Comparison of ENCODE assay signal across 7 cellular contexts in the genomic region with DNA sequence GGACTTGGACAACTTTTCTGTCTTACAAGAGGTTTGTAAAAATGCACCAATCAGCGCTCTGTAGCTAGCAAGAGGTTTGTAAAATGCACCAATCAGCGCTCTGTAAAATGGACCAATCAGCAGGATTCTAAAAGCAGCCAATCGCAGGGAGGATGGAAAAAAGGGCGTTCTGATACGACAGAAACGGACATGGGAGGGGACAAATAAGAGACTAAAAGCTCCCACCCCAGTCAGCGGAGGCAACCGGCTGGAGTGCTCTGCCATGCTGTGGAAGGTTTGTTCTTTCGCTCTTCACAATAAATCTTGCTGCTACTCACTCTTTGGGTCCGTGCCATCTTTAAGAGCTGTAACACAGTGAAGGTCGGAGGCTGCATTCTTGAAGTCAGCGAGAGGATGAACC. TPM values are rescaled to one million over a fixed set of nuclear protein-coding genes. Genes with fewer than 3 reads are reported as not detected.
DNase-seq lines count a peak whose midpoint lies in the region; ATAC-seq, FAIRE-seq and TF ChIP-seq lines count a peak whose summit lies in the region.
"Not testable (repeated sequence)": the region's sequence is repeated elsewhere in the genome, so short reads cannot be mapped to it uniquely, and the experiment has no call there.

No MANE protein-coding gene starts in this region.

- not testable (repeated sequence) for H3K27me3 Mint-ChIP-seq in T-helper 17 cell; activated naive CD4-positive, alpha-beta T cell treated with anti-CD3 and anti-CD28 coated beads, Interleukin-2, amount 10 ng/mL, durations not matched to agents 7 days and 5 days; progenitor cell of endocrine pancreas

- not testable (repeated sequence) for H3K4me1 ChIP-seq in ES-I3 (ENCODE audit: insufficient read depth, low read length)
- H3K4me1 ChIP-seq in ectodermal cell (ENCODE audit: control insufficient read depth, insufficient read depth, low read length) (peaks cover 14% of the 10 kb centered on the region), HepG2 (ENCODE audit: insufficient read depth, low read length) (peaks cover 25% of the 10 kb centered on the region)

- H3K9me3 Mint-ChIP-seq in activated naive CD4-positive, alpha-beta T cell treated with anti-CD3 and anti-CD28 coated beads, Interleukin-2, amount 10 ng/mL, durations not matched to agents 7 days and 5 days; progenitor cell of endocrine pancreas (ENCODE audit: low read depth): not testable (repeated sequence)

- not testable (repeated sequence) for H3K36me3 Mint-ChIP-seq in T-helper 17 cell (ENCODE audit: low read depth)
- peaks cover 31% of the 10 kb centered on the region for H3K36me3 Mint-ChIP-seq in activated naive CD4-positive, alpha-beta T cell treated with anti-CD3 and anti-CD28 coated beads, Interleukin-2, amount 10 ng/mL, durations not matched to agents 7 days and 5 days
- H3K36me3 Mint-ChIP-seq in progenitor cell of endocrine pancreas (ENCODE audit: insufficient read depth), result peaks cover 11% of the 10 kb centered on the region

- in situ Hi-C loops in HepG2 (cut with HindIII; ENCODE audit: extremely low pct_ligation_motif_present, low pct_unique_long_range_greater_than_20kb), result not testable (repeated sequence)

- peaks cover 27% of the 10 kb centered on the region for H3K4me1 Mint-ChIP-seq in T-helper 17 cell
- peaks cover 32% of the 10 kb centered on the region for H3K4me1 Mint-ChIP-seq in activated naive CD4-positive, alpha-beta T cell treated with anti-CD3 and anti-CD28 coated beads, Interleukin-2, amount 10 ng/mL, durations not matched to agents 7 days and 5 days
- peaks cover 28% of the 10 kb centered on the region for H3K4me1 Mint-ChIP-seq in progenitor cell of endocrine pancreas (ENCODE audit: low read depth)

- not testable (repeated sequence) for FAIRE-seq in HepG2 (lab: Jason Lieb, UNC)

- peaks cover 48% of the 10 kb centered on the region for H3K79me2 ChIP-seq in HepG2 (ENCODE audit: insufficient read depth, low read length)

- POLR2A ChIA-PET in HepG2 (lab: Yijun Ruan, JAX), result interaction anchor here (1.3 to 4.5 kb wide), 5 partner anchors 28 to 116 kb away, joined by 3 to 31 read pairs (median 8); a partner anchor contains a TSS

- TSS peak; percentile 38 for BruUV-seq in HepG2 (replicated peaks; lab: Mats Ljungman, UMichigan)

- not testable (repeated sequence) for TF ChIP-seq CTCF in NB4 (IDR thresholded peaks at IDR 0.05; ENCODE audit: low read depth, low read length); HepG2 (CRISPR knock-in tag; IDR thresholded peaks at IDR 0.05); progenitor cell of endocrine pancreas (IDR thresholded peaks at IDR 0.05; ENCODE audit: unreplicated experiment)

- CTCF ChIA-PET in activated naive CD4-positive, alpha-beta T cell treated with anti-CD3 and anti-CD28 coated beads, Interleukin-2, amount 10 ng/mL, durations not matched to agents 7 days and 5 days (lab: Charles Lee); HepG2 (lab: Yijun Ruan, JAX; ENCODE audit: low intra/inter-chr PET ratio, low total read pairs): not testable (repeated sequence)

- not testable (repeated sequence) for H3K9me3 ChIP-seq in ES-I3 (ENCODE audit: control insufficient read depth, insufficient read depth, low read length); T-helper 17 cell (ENCODE audit: control insufficient read depth, low read length, poor library complexity, severe bottlenecking); ectodermal cell (ENCODE audit: control insufficient read depth, low read length); HepG2 (ENCODE audit: low read length)

- H3K4me3 Mint-ChIP-seq in T-helper 17 cell (peak overlapping the region; percentile 100), progenitor cell of endocrine pancreas (ENCODE audit: low read depth) (peak overlapping the region; percentile 92)
- H3K4me3 Mint-ChIP-seq in activated naive CD4-positive, alpha-beta T cell treated with anti-CD3 and anti-CD28 coated beads, Interleukin-2, amount 10 ng/mL, durations not matched to agents 7 days and 5 days, result peak overlapping the region; percentile 96

- not testable (repeated sequence) for ATAC-seq in T-helper 17 cell, HepG2

- peak overlapping the region; percentile 98 for H3K4me3 ChIP-seq in NB4 (ENCODE audit: low read depth, low read length)
- peak overlapping the region; percentile 68 for H3K4me3 ChIP-seq in ectodermal cell (ENCODE audit: insufficient read depth, low read depth, low read length)
- peak overlapping the region in 1 of 3 experiments; percentile 75; a peak in 2 of 6 replicates for H3K4me3 ChIP-seq in HepG2 (replicated peaks in 1 of 3; ENCODE audit: insufficient read depth in 1 of 3, low read depth in 2 of 3, low read length in 3 of 3)

- H3K27ac Mint-ChIP-seq in T-helper 17 cell, progenitor cell of endocrine pancreas: not testable (repeated sequence)
- peak overlapping the region; percentile 100 for H3K27ac Mint-ChIP-seq in activated naive CD4-positive, alpha-beta T cell treated with anti-CD3 and anti-CD28 coated beads, Interleukin-2, amount 10 ng/mL, durations not matched to agents 7 days and 5 days

- not testable (repeated sequence) for H3K27ac ChIP-seq in ectodermal cell (ENCODE audit: insufficient read depth, low read depth, low read length, poor library complexity, severe bottlenecking); HepG2 (ENCODE audit: extremely low read length, insufficient read depth, low read length)

- peak overlapping the region; percentile 81; the same call in 1 of the 2 replicates for H3K9ac ChIP-seq in ES-I3 (ENCODE audit: low read depth, low read length)
- not testable (repeated sequence) for H3K9ac ChIP-seq in HepG2 (ENCODE audit: insufficient read depth, low read depth, low read length)

- 94 to 96% methylated on average over 12 of the region's 12 CpGs for WGBS in ectodermal cell, 2 experiments
- WGBS in HepG2 (ENCODE audit: low lambda C conversion rate), result 93% methylated on average over 12 of the region's 12 CpGs

- H3K4me2 ChIP-seq in HepG2 (ENCODE audit: low read depth, low read length), result peak overlapping the region; percentile 79

- intact Hi-C loops in HepG2 (cut with micrococcal nuclease; ENCODE audit: unreplicated experiment), result loop anchor here (5.0 kb wide), 1 partner anchor 56 kb away; a partner anchor contains a TSS

- not testable (repeated sequence) for TF ChIP-seq EP300 in HepG2 (IDR thresholded peaks at IDR 0.05; ENCODE audit: low read depth in 2 of 2, low read length in 2 of 2); HepG2 (CRISPR knock-in tag; IDR thresholded peaks at IDR 0.05; ENCODE audit: borderline replicate concordance)

- H2AFZ ChIP-seq in HepG2 (ENCODE audit: low read length), result not testable (repeated sequence)

- H4K20me1 ChIP-seq in HepG2 (ENCODE audit: insufficient read depth, low read length), result peaks cover 18% of the 10 kb centered on the region

- TF ChIP-seq POLR2A in NB4 (IDR thresholded peaks at IDR 0.05; ENCODE audit: extremely low read depth, insufficient read length); HepG2 (IDR thresholded peaks at IDR 0.05; ENCODE audit: insufficient read depth in 1 of 2, low read depth in 2 of 2, low read length in 2 of 2): not testable (repeated sequence)

- not testable (repeated sequence) for H3K36me3 ChIP-seq in ES-I3 (ENCODE audit: insufficient read depth, low read length); ectodermal cell (ENCODE audit: control insufficient read depth, insufficient read depth, low read length); HepG2 (replicated peaks in 1 of 2; ENCODE audit: control insufficient read depth in 1 of 2, insufficient read depth in 2 of 2, low read length in 2 of 2)

- TF ChIP-seq RAD21 in HepG2 (CRISPR knock-in tag; IDR thresholded peaks at IDR 0.05), result not testable (repeated sequence)

- not testable (repeated sequence) for H3K27me3 ChIP-seq in ectodermal cell (ENCODE audit: control insufficient read depth, insufficient read depth, low read length, poor library complexity, severe bottlenecking); HepG2 (ENCODE audit: control insufficient read depth in 1 of 2, insufficient read depth in 2 of 2, low read length in 2 of 2)

- peak; percentile 53 for DNase-seq in NB4 (ENCODE audit: low read depth)
- not testable (repeated sequence) for DNase-seq in T-helper 17 cell; activated naive CD4-positive, alpha-beta T cell treated with anti-CD3 and anti-CD28 coated beads, Interleukin-2, amount 10 ng/mL, durations not matched to agents 7 days and 5 days; progenitor cell of endocrine pancreas (ENCODE audit: low spot score, unreplicated experiment)
- DNase-seq in HepG2 (ENCODE audit: low spot score), result peak; percentile 47

RNA-seq across cellular contexts. Expression of a gene that starts 1.2 kb away (rescaled TPM):
- total RNA-seq in T-helper 17 cell (100 to 1,000 TPM; 189 to 198 TPM), HepG2 (2016; rRNA removed; fragmentation: Illumina TruSeq; extraction: Trizol) (18.7 and 19.6 TPM in 2 replicates), progenitor cell of endocrine pancreas (23.7 and 24.8 TPM in 2 replicates)
- 17.8 TPM for polyA plus RNA-seq in ectodermal cell (2013, experiment 1 of 4)
- polyA plus RNA-seq in ectodermal cell (2013, experiment 2 of 4), result 21.0 TPM
- 15.5 TPM for polyA plus RNA-seq in ectodermal cell (2013, experiment 3 of 4)
- 17.7 TPM for polyA plus RNA-seq in ectodermal cell (2013, experiment 4 of 4)
- total RNA-seq in HepG2 (2016; cell fraction: cytosol; rRNA removed; fragmentation: Illumina TruSeq; extraction: Trizol; ENCODE audit: low read depth), result 14.4 and 15.6 TPM in 2 replicates
- total RNA-seq in HepG2 (2016; cell fraction: insoluble cytoplasmic fraction; rRNA removed; fragmentation: Illumina TruSeq; extraction: Trizol), result 17.1 and 18.1 TPM in 2 replicates
- 18.0 and 18.1 TPM in 2 replicates for total RNA-seq in HepG2 (2016; cell fraction: membrane; rRNA removed; fragmentation: Illumina TruSeq; extraction: Trizol)
- 12.9 and 15.2 TPM in 2 replicates for total RNA-seq in HepG2 (2016; cell fraction: nucleus; rRNA removed; fragmentation: Illumina TruSeq; extraction: Trizol)
- polyA plus RNA-seq in HepG2 (2011; rRNA removed), result 7.8 and 8.6 TPM in 2 replicates
- 6.9 and 7.2 TPM in 2 replicates for polyA plus RNA-seq in HepG2 (2011; cell fraction: cytosol; rRNA removed)
- 9.1 and 13.1 TPM in 2 replicates for polyA plus RNA-seq in HepG2 (2011; cell fraction: nucleus; rRNA removed)
- polyA plus RNA-seq in HepG2 (2012), result 7.0 and 7.3 TPM in 2 replicates
- 2.2 and 2.9 TPM in 2 replicates for polyA plus RNA-seq in HepG2 (2016; cell fraction: cytosol; fragmentation: Illumina TruSeq; extraction: Trizol; ENCODE audit: low read depth)
- polyA plus RNA-seq in HepG2 (2016; cell fraction: insoluble cytoplasmic fraction; fragmentation: Illumina TruSeq; extraction: Trizol; ENCODE audit: low read depth), result 12.0 and 13.7 TPM in 2 replicates
- polyA plus RNA-seq in HepG2 (2016; cell fraction: membrane; fragmentation: Illumina TruSeq; extraction: Trizol; ENCODE audit: low read depth), result 4.1 and 4.3 TPM in 2 replicates
- 20.5 and 23.9 TPM in 2 replicates for polyA plus RNA-seq in HepG2 (2016; cell fraction: nucleus; fragmentation: Illumina TruSeq; extraction: Trizol; ENCODE audit: insufficient read depth, low read depth)
- polyA minus RNA-seq in HepG2 (2011; rRNA and poly(A)+ RNA removed; ENCODE audit: low replicate concordance), result 9.5 and 16.3 TPM in 2 replicates
- polyA minus RNA-seq in HepG2 (2011; cell fraction: cytosol; rRNA and poly(A)+ RNA removed), result 7.2 and 9.4 TPM in 2 replicates
- polyA minus RNA-seq in HepG2 (2011; cell fraction: nucleus; rRNA and poly(A)+ RNA removed), result 20.2 and 23.1 TPM in 2 replicates

RNA-seq across cellular contexts. Expression of a gene that starts 3.2 kb away (rescaled TPM):
- total RNA-seq in T-helper 17 cell (1 to 10 TPM; 4.4 to 4.6 TPM), HepG2 (2016; rRNA removed; fragmentation: Illumina TruSeq; extraction: Trizol) (11.7 and 14.4 TPM in 2 replicates), progenitor cell of endocrine pancreas (14.7 and 15.2 TPM in 2 replicates)
- polyA plus RNA-seq in ectodermal cell (2013, experiment 1 of 4), result 18.8 TPM
- polyA plus RNA-seq in ectodermal cell (2013, experiment 2 of 4), result 21.0 TPM
- polyA plus RNA-seq in ectodermal cell (2013, experiment 3 of 4), result 16.4 TPM
- 18.2 TPM for polyA plus RNA-seq in ectodermal cell (2013, experiment 4 of 4)
- 2.1 and 2.3 TPM in 2 replicates for total RNA-seq in HepG2 (2016; cell fraction: cytosol; rRNA removed; fragmentation: Illumina TruSeq; extraction: Trizol; ENCODE audit: low read depth)
- 11.7 and 14.5 TPM in 2 replicates for total RNA-seq in HepG2 (2016; cell fraction: insoluble cytoplasmic fraction; rRNA removed; fragmentation: Illumina TruSeq; extraction: Trizol)
- 7.0 and 7.8 TPM in 2 replicates for total RNA-seq in HepG2 (2016; cell fraction: membrane; rRNA removed; fragmentation: Illumina TruSeq; extraction: Trizol)
- total RNA-seq in HepG2 (2016; cell fraction: nucleus; rRNA removed; fragmentation: Illumina TruSeq; extraction: Trizol), result 7.9 and 10.0 TPM in 2 replicates
- 5.2 and 5.5 TPM in 2 replicates for polyA plus RNA-seq in HepG2 (2011; rRNA removed)
- polyA plus RNA-seq in HepG2 (2011; cell fraction: cytosol; rRNA removed), result 3.4 and 4.6 TPM in 2 replicates
- 4.1 and 5.2 TPM in 2 replicates for polyA plus RNA-seq in HepG2 (2011; cell fraction: nucleus; rRNA removed)
- polyA plus RNA-seq in HepG2 (2012), result 5.5 and 5.7 TPM in 2 replicates
- 1.1 TPM in 2 replicates for polyA plus RNA-seq in HepG2 (2016; cell fraction: cytosol; fragmentation: Illumina TruSeq; extraction: Trizol; ENCODE audit: low read depth)
- polyA plus RNA-seq in HepG2 (2016; cell fraction: insoluble cytoplasmic fraction; fragmentation: Illumina TruSeq; extraction: Trizol; ENCODE audit: low read depth), result 11.4 and 12.4 TPM in 2 replicates
- polyA plus RNA-seq in HepG2 (2016; cell fraction: membrane; fragmentation: Illumina TruSeq; extraction: Trizol; ENCODE audit: low read depth), result 3.6 and 3.8 TPM in 2 replicates
- 12.5 and 12.6 TPM in 2 replicates for polyA plus RNA-seq in HepG2 (2016; cell fraction: nucleus; fragmentation: Illumina TruSeq; extraction: Trizol; ENCODE audit: insufficient read depth, low read depth)
- 10.3 and 16.0 TPM in 2 replicates for polyA minus RNA-seq in HepG2 (2011; rRNA and poly(A)+ RNA removed; ENCODE audit: low replicate concordance)
- 6.9 and 7.2 TPM in 2 replicates for polyA minus RNA-seq in HepG2 (2011; cell fraction: cytosol; rRNA and poly(A)+ RNA removed)
- polyA minus RNA-seq in HepG2 (2011; cell fraction: nucleus; rRNA and poly(A)+ RNA removed), result 13.4 and 16.0 TPM in 2 replicates

RNA-seq across cellular contexts. Expression of a gene that starts 28.5 kb away (rescaled TPM):
- 10 to 100 TPM; 12.5 to 18.1 TPM for total RNA-seq in T-helper 17 cell
- polyA plus RNA-seq in ectodermal cell (2013, experiment 1 of 4), result 25.1 TPM
- polyA plus RNA-seq in ectodermal cell (2013, experiment 2 of 4), result 36.1 TPM
- polyA plus RNA-seq in ectodermal cell (2013, experiment 3 of 4), result 18.1 TPM
- 19.7 TPM for polyA plus RNA-seq in ectodermal cell (2013, experiment 4 of 4)
- total RNA-seq in HepG2 (2016; rRNA removed; fragmentation: Illumina TruSeq; extraction: Trizol), result 15.3 and 19.8 TPM in 2 replicates
- 3.7 and 4.4 TPM in 2 replicates for total RNA-seq in HepG2 (2016; cell fraction: cytosol; rRNA removed; fragmentation: Illumina TruSeq; extraction: Trizol; ENCODE audit: low read depth)
- 15.1 and 21.5 TPM in 2 replicates for total RNA-seq in HepG2 (2016; cell fraction: insoluble cytoplasmic fraction; rRNA removed; fragmentation: Illumina TruSeq; extraction: Trizol)
- total RNA-seq in HepG2 (2016; cell fraction: membrane; rRNA removed; fragmentation: Illumina TruSeq; extraction: Trizol), result 7.7 and 8.6 TPM in 2 replicates
- 26.7 and 33.3 TPM in 2 replicates for total RNA-seq in HepG2 (2016; cell fraction: nucleus; rRNA removed; fragmentation: Illumina TruSeq; extraction: Trizol)
- polyA plus RNA-seq in HepG2 (2011; rRNA removed), result 23.6 and 25.1 TPM in 2 replicates
- 5.3 and 6.0 TPM in 2 replicates for polyA plus RNA-seq in HepG2 (2011; cell fraction: cytosol; rRNA removed)
- polyA plus RNA-seq in HepG2 (2011; cell fraction: nucleus; rRNA removed), result 37.8 and 43.5 TPM in 2 replicates
- polyA plus RNA-seq in HepG2 (2012), result 14.1 and 19.0 TPM in 2 replicates
- 1.8 and 2.2 TPM in 2 replicates for polyA plus RNA-seq in HepG2 (2016; cell fraction: cytosol; fragmentation: Illumina TruSeq; extraction: Trizol; ENCODE audit: low read depth)
- 13.3 and 13.4 TPM in 2 replicates for polyA plus RNA-seq in HepG2 (2016; cell fraction: insoluble cytoplasmic fraction; fragmentation: Illumina TruSeq; extraction: Trizol; ENCODE audit: low read depth)
- 4.7 and 4.8 TPM in 2 replicates for polyA plus RNA-seq in HepG2 (2016; cell fraction: membrane; fragmentation: Illumina TruSeq; extraction: Trizol; ENCODE audit: low read depth)
- polyA plus RNA-seq in HepG2 (2016; cell fraction: nucleus; fragmentation: Illumina TruSeq; extraction: Trizol; ENCODE audit: insufficient read depth, low read depth), result 98.8 and 103 TPM in 2 replicates
- polyA minus RNA-seq in HepG2 (2011; rRNA and poly(A)+ RNA removed; ENCODE audit: low replicate concordance), result 12.0 and 13.0 TPM in 2 replicates
- polyA minus RNA-seq in HepG2 (2011; cell fraction: cytosol; rRNA and poly(A)+ RNA removed), result 3.8 and 4.5 TPM in 2 replicates
- polyA minus RNA-seq in HepG2 (2011; cell fraction: nucleus; rRNA and poly(A)+ RNA removed), result 35.5 and 38.5 TPM in 2 replicates
- 26.7 and 27.4 TPM in 2 replicates for total RNA-seq in progenitor cell of endocrine pancreas

RNA-seq across cellular contexts. Expression of a gene that starts 35.3 kb away (rescaled TPM):
- total RNA-seq in T-helper 17 cell, result 100 to 1,000 TPM in 1 of 2 donors, 10 to 100 TPM in 1; 83.3 to 103 TPM
- 541 TPM for polyA plus RNA-seq in ectodermal cell (2013, experiment 1 of 4)
- polyA plus RNA-seq in ectodermal cell (2013, experiment 2 of 4), result 480 TPM
- 516 TPM for polyA plus RNA-seq in ectodermal cell (2013, experiment 3 of 4)
- polyA plus RNA-seq in ectodermal cell (2013, experiment 4 of 4), result 545 TPM
- total RNA-seq in HepG2 (2016; rRNA removed; fragmentation: Illumina TruSeq; extraction: Trizol), result 763 and 795 TPM in 2 replicates
- total RNA-seq in HepG2 (2016; cell fraction: cytosol; rRNA removed; fragmentation: Illumina TruSeq; extraction: Trizol; ENCODE audit: low read depth), result 192 and 225 TPM in 2 replicates
- 739 and 853 TPM in 2 replicates for total RNA-seq in HepG2 (2016; cell fraction: insoluble cytoplasmic fraction; rRNA removed; fragmentation: Illumina TruSeq; extraction: Trizol)
- 219 and 221 TPM in 2 replicates for total RNA-seq in HepG2 (2016; cell fraction: membrane; rRNA removed; fragmentation: Illumina TruSeq; extraction: Trizol)
- total RNA-seq in HepG2 (2016; cell fraction: nucleus; rRNA removed; fragmentation: Illumina TruSeq; extraction: Trizol), result 218 and 231 TPM in 2 replicates
- polyA plus RNA-seq in HepG2 (2011; rRNA removed), result 499 and 597 TPM in 2 replicates
- 2,085 and 3,530 TPM in 2 replicates for polyA plus RNA-seq in HepG2 (2011; cell fraction: cytosol; rRNA removed)
- 244 and 284 TPM in 2 replicates for polyA plus RNA-seq in HepG2 (2011; cell fraction: nucleus; rRNA removed)
- 637 and 680 TPM in 2 replicates for polyA plus RNA-seq in HepG2 (2012)
- 248 and 262 TPM in 2 replicates for polyA plus RNA-seq in HepG2 (2016; cell fraction: cytosol; fragmentation: Illumina TruSeq; extraction: Trizol; ENCODE audit: low read depth)
- 929 and 1,047 TPM in 2 replicates for polyA plus RNA-seq in HepG2 (2016; cell fraction: insoluble cytoplasmic fraction; fragmentation: Illumina TruSeq; extraction: Trizol; ENCODE audit: low read depth)
- 251 and 271 TPM in 2 replicates for polyA plus RNA-seq in HepG2 (2016; cell fraction: membrane; fragmentation: Illumina TruSeq; extraction: Trizol; ENCODE audit: low read depth)
- polyA plus RNA-seq in HepG2 (2016; cell fraction: nucleus; fragmentation: Illumina TruSeq; extraction: Trizol; ENCODE audit: insufficient read depth, low read depth), result 503 and 520 TPM in 2 replicates
- 52.9 and 245 TPM in 2 replicates for polyA minus RNA-seq in HepG2 (2011; rRNA and poly(A)+ RNA removed; ENCODE audit: low replicate concordance)
- polyA minus RNA-seq in HepG2 (2011; cell fraction: cytosol; rRNA and poly(A)+ RNA removed), result 117 and 125 TPM in 2 replicates
- polyA minus RNA-seq in HepG2 (2011; cell fraction: nucleus; rRNA and poly(A)+ RNA removed), result 49.1 and 56.3 TPM in 2 replicates
- 328 and 330 TPM in 2 replicates for total RNA-seq in progenitor cell of endocrine pancreas

RNA-seq across cellular contexts. Expression of a gene that starts 50.7 kb away (rescaled TPM):
- total RNA-seq in T-helper 17 cell, result 1 to 10 TPM; 2.3 to 2.5 TPM
- 15.1 TPM for polyA plus RNA-seq in ectodermal cell (2013, experiment 1 of 4)
- polyA plus RNA-seq in ectodermal cell (2013, experiment 2 of 4), result 17.8 TPM
- 15.4 TPM for polyA plus RNA-seq in ectodermal cell (2013, experiment 3 of 4)
- polyA plus RNA-seq in ectodermal cell (2013, experiment 4 of 4), result 19.0 TPM
- total RNA-seq in HepG2 (2016; rRNA removed; fragmentation: Illumina TruSeq; extraction: Trizol), result 6.3 and 10.4 TPM in 2 replicates
- 1.0 and 1.3 TPM in 2 replicates for total RNA-seq in HepG2 (2016; cell fraction: cytosol; rRNA removed; fragmentation: Illumina TruSeq; extraction: Trizol; ENCODE audit: low read depth)
- total RNA-seq in HepG2 (2016; cell fraction: insoluble cytoplasmic fraction; rRNA removed; fragmentation: Illumina TruSeq; extraction: Trizol), result 6.0 and 8.6 TPM in 2 replicates
- 3.2 and 3.9 TPM in 2 replicates for total RNA-seq in HepG2 (2016; cell fraction: membrane; rRNA removed; fragmentation: Illumina TruSeq; extraction: Trizol)
- 3.5 and 4.0 TPM in 2 replicates for total RNA-seq in HepG2 (2016; cell fraction: nucleus; rRNA removed; fragmentation: Illumina TruSeq; extraction: Trizol)
- 4.7 and 5.4 TPM in 2 replicates for polyA plus RNA-seq in HepG2 (2011; rRNA removed)
- polyA plus RNA-seq in HepG2 (2011; cell fraction: cytosol; rRNA removed), result 3.4 and 4.4 TPM in 2 replicates
- polyA plus RNA-seq in HepG2 (2011; cell fraction: nucleus; rRNA removed), result 0.87 and 1.9 TPM in 2 replicates
- polyA plus RNA-seq in HepG2 (2012), result 4.5 and 5.0 TPM in 2 replicates
- 0.53 and 0.85 TPM in 2 replicates for polyA plus RNA-seq in HepG2 (2016; cell fraction: cytosol; fragmentation: Illumina TruSeq; extraction: Trizol; ENCODE audit: low read depth)
- 8.3 and 10.1 TPM in 2 replicates for polyA plus RNA-seq in HepG2 (2016; cell fraction: insoluble cytoplasmic fraction; fragmentation: Illumina TruSeq; extraction: Trizol; ENCODE audit: low read depth)
- polyA plus RNA-seq in HepG2 (2016; cell fraction: membrane; fragmentation: Illumina TruSeq; extraction: Trizol; ENCODE audit: low read depth), result 1.4 and 1.9 TPM in 2 replicates
- 5.9 and 6.7 TPM in 2 replicates for polyA plus RNA-seq in HepG2 (2016; cell fraction: nucleus; fragmentation: Illumina TruSeq; extraction: Trizol; ENCODE audit: insufficient read depth, low read depth)
- 1.1 and 3.9 TPM in 2 replicates for polyA minus RNA-seq in HepG2 (2011; rRNA and poly(A)+ RNA removed; ENCODE audit: low replicate concordance)
- 2.8 and 3.8 TPM in 2 replicates for polyA minus RNA-seq in HepG2 (2011; cell fraction: cytosol; rRNA and poly(A)+ RNA removed)
- polyA minus RNA-seq in HepG2 (2011; cell fraction: nucleus; rRNA and poly(A)+ RNA removed), result 6.2 and 7.5 TPM in 2 replicates
- total RNA-seq in progenitor cell of endocrine pancreas, result 12.5 and 12.9 TPM in 2 replicates
